ENCODE assay signal across 9 cellular contexts in the genomic region with DNA sequence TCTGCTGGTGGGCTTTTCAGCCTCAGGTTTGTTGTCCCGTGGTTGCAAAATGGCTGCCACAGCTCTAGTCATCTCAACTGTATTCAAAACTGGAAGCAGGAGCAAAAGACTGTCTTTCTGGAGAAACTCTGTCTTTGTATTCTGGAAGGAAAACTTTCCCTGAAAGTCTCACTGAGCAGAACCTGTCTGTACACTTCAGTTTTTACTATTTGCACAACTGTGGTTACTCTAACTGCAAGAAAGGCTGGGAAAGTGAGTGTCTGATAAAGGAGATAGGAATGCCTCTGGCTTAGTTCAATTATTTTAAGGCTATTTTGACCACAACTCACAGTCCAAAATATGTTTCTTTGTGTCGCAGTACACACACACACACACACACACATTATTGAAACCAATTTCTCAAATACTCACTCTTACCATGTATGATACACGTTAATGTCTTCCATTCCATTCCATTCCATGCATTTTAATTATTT. TPM values are rescaled to one million over a fixed set of nuclear protein-coding genes. Genes with fewer than 3 reads are reported as not detected.
DNase-seq lines count a peak whose midpoint lies in the region; ATAC-seq lines count a peak whose summit lies in the region.
"Had no signal": no experiment of that assay in that cellular context is flagged by ENCODE, and none has a peak within 500 bp of the region (broad histone marks: within the 10 kb centered on the region; RNA-seq: fewer than 3 reads in every experiment).

No MANE protein-coding gene starts in this region.

- peak overlapping the region; percentile 52 for H3K4me3 ChIP-seq in GM23248
- no peak overlapping the region for H3K4me3 ChIP-seq in skin epidermis

- H3K4me1 ChIP-seq in GM23248 (ENCODE audit: insufficient read depth) = peaks cover 42% of the 10 kb centered on the region

- H3K9me3 ChIP-seq in GM23248 (ENCODE audit: low read depth) = no peaks in the 10 kb centered on the region

- peak overlapping the region; percentile 98 for H3K27ac ChIP-seq in GM23248
- H3K27ac ChIP-seq in adipose tissue (ENCODE audit: low read depth, low read length) = peak overlapping the region; percentile 67
- peak overlapping the region in 19 of 21 experiments; percentile 20 to 85 (median 73) for H3K27ac ChIP-seq in skin epidermis

- H3F3A ChIP-seq in GM23248 (ENCODE audit: insufficient read depth) = peaks cover 38% of the 10 kb centered on the region

- no peaks in the 10 kb centered on the region for H3K36me3 ChIP-seq in GM23248 (ENCODE audit: low read depth)

- ATAC-seq in HG03095 (IDR thresholded peaks at IDR 0.05; ENCODE audit: unreplicated experiment) = no peak

- H3K9me2 ChIP-seq in GM23248 (ENCODE audit: insufficient read depth) = no peaks in the 10 kb centered on the region

- no peak overlapping the region for H2AFZ ChIP-seq in GM23248

- no peaks in the 10 kb centered on the region for H3K27me3 ChIP-seq in GM23248 (replicated peaks; ENCODE audit: insufficient read depth)

- peaks cover 80% of the 10 kb centered on the region for H3K79me2 ChIP-seq in GM23248 (ENCODE audit: insufficient read depth)

- in situ Hi-C loops in GM23248 (cut with MboI) = no loop called here

- H3K4me2 ChIP-seq in GM23248 (ENCODE audit: unreplicated experiment) = peak overlapping the region; percentile 79

- H3K9ac ChIP-seq in GM23248 = peak overlapping the region; percentile 85

- H4K20me1 ChIP-seq in GM23248 (ENCODE audit: insufficient read depth) = no peaks in the 10 kb centered on the region

- peak; percentile 92 for DNase-seq in GM23248
- peak; percentile 74 for DNase-seq in glomerular visceral epithelial cell (ENCODE audit: extremely low spot score)
- no peak for DNase-seq in T-helper 2 cell
- no peak for DNase-seq in activated CD4-positive, alpha-beta T cell treated with anti-CD3 and anti-CD28 coated beads, Interleukin-2, amount 50 U/mL, for 1 hour
- no peak for DNase-seq in activated gamma-delta T cell treated with Interleukin-2 at 50 U/mL for 16 hours
- DNase-seq: stimulated activated CD4-positive, alpha-beta T cell treated with anti-CD3 and anti-CD28 coated beads, Interleukin-15, amount 100 ng/mL, for 24 hours had no signal

- 14 to 16% methylated on average over 3 of the region's 3 CpGs for WGBS in GM23248 (ENCODE audit: low coverage in 1 of 2, low lambda C conversion rate in 2 of 2, missing lambda C conversion rate in 2 of 2), 2 experiments
- WGBS in adipose tissue, 3 donors = 66 to 73% (median 73%) methylated on average over 3 of the region's 3 CpGs

RNA-seq across cellular contexts. Expression of a gene that starts 49.7 kb away (rescaled TPM):
- 163 and 169 TPM in 2 replicates for total RNA-seq in GM23248 (2014; rRNA removed; shearing (Covaris generic))
- polyA plus RNA-seq in GM23248 (2016; fragmentation: Nextera tagmentation; extraction: Ambion mirVana) = 498 and 517 TPM in 2 replicates
- 100 to 1,000 TPM in 2 of 3 donors, 10 to 100 TPM in 1; 32.7 to 202 (median 129) TPM for polyA plus RNA-seq in adipose tissue

RNA-seq across cellular contexts. Expression of a gene that starts 54.5 kb away (rescaled TPM):
- total RNA-seq in GM23248 (2014; rRNA removed; shearing (Covaris generic)) = 0.86 and 3.8 TPM in 2 replicates
- polyA plus RNA-seq in GM23248 (2016; fragmentation: Nextera tagmentation; extraction: Ambion mirVana) (0.81 and 1.1 TPM in 2 replicates), adipose tissue (1 to 10 TPM; 3.1 to 6.2 (median 4.2) TPM)

Comparison
In these comparisons a context has a peak if more than half of its experiments do, and no peak if none do; other contexts are left out.
1. DNase-seq: peak in GM23248 (single experiment) and glomerular visceral epithelial cell (single experiment); none in T-helper 2 cell (0 of 5), activated CD4-positive, alpha-beta T cell treated with anti-CD3 and anti-CD28 coated beads, Interleukin-2, amount 50 U/mL, for 1 hour (single experiment) and activated gamma-delta T cell treated with Interleukin-2 at 50 U/mL for 16 hours (single experiment).
2. Peak in every context shown above with its lines, with median percentiles within 50 percentile points of each other: H3K27ac ChIP-seq.